ENCODE assay signal across 1 cellular context in the genomic region with DNA sequence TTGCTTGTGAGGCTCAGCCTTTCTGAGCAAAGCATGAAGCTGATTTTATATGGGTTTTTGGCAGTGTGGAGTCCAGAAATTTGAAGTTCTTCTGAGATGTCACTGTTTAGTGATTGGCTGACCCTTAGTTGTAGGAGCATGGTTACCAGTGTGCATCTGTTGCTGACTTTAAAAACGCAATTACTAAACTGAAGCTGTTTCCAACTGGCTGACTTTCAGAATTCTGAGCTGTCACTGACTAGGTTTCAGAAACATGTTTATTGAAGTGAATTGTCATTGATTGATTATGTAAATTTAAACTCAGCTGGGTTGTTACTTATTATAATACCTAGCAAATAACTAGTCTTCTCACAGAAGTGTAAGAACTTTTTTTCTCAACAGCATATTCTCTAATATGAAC.
TF ChIP-seq lines count a peak whose summit lies in the region.

No MANE protein-coding gene starts in this region.

TF ChIP-seq in SK-N-SH, 30 proteins besides CTCF, POLR2A, EP300 and RAD21 (continued from another document):
- TF ChIP-seq, protein P1, sequence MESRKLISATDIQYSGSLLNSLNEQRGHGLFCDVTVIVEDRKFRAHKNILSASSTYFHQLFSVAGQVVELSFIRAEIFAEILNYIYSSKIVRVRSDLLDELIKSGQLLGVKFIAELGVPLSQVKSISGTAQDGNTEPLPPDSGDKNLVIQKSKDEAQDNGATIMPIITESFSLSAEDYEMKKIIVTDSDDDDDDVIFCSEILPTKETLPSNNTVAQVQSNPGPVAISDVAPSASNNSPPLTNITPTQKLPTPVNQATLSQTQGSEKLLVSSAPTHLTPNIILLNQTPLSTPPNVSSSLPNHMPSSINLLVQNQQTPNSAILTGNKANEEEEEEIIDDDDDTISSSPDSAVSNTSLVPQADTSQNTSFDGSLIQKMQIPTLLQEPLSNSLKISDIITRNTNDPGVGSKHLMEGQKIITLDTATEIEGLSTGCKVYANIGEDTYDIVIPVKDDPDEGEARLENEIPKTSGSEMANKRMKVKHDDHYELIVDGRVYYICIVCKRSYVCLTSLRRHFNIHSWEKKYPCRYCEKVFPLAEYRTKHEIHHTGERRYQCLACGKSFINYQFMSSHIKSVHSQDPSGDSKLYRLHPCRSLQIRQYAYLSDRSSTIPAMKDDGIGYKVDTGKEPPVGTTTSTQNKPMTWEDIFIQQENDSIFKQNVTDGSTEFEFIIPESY (IDR thresholded peaks at IDR 0.05; ENCODE audit: borderline replicate concordance, low read depth), result no peak
